ENCODE assay signal across 19 cellular contexts in the genomic region with DNA sequence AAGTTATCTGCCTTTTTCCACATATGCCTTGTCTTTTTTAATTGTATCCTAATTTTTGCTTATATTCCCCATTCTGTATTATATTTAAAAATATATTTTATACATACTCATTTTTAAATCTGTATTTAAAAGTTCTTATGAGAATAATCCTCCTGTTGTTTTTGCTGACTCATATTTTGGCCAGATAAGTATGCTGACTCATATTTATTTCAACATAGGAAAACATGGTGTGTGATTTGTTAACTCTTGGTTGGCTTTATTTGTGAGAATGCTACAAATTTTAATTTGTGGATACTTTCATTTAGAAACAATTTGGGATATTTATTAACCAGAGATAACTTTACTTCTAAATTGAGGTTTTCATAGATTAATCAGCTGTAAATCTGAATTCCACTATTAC.
DNase-seq lines count a peak whose midpoint lies in the region; ATAC-seq, FAIRE-seq and TF ChIP-seq lines count a peak whose summit lies in the region.
"Had no signal": no experiment of that assay in that cellular context is flagged by ENCODE, and none has a peak within 500 bp of the region (broad histone marks: within the 10 kb centered on the region; RNA-seq: fewer than 3 reads in every experiment).

No MANE protein-coding gene starts in this region.

- no peaks in the 10 kb centered on the region for H3K9me3 ChIP-seq in keratinocyte (ENCODE audit: control insufficient read depth, low read depth, low read length)
- no peaks in the 10 kb centered on the region for H3K9me3 ChIP-seq in aorta (ENCODE audit: control insufficient read depth, low read length)
- H3K9me3 ChIP-seq: testis had no signal

- H3K36me3 Mint-ChIP-seq in activated naive CD8-positive, alpha-beta T cell treated with anti-CD3 and anti-CD28 coated beads, Interleukin-2, amount 50 U/mL, for 24 hours (ENCODE audit: low read depth) = no peaks in the 10 kb centered on the region
- no peaks in the 10 kb centered on the region for H3K36me3 Mint-ChIP-seq in WTC11
- H3K36me3 Mint-ChIP-seq in type B pancreatic cell = no peaks in the 10 kb centered on the region

- peaks cover 9% of the 10 kb centered on the region for H3K9me3 Mint-ChIP-seq in activated naive CD8-positive, alpha-beta T cell treated with anti-CD3 and anti-CD28 coated beads, Interleukin-2, amount 50 U/mL, for 24 hours
- H3K9me3 Mint-ChIP-seq in WTC11 (0 out of 2 replicates have a peak, but pooled peaks cover 3% of the 10 kb centered on the region), type B pancreatic cell (no peaks in the 10 kb centered on the region)
- H3K9me3 Mint-ChIP-seq: activated CD4-positive, alpha-beta T cell treated with anti-CD3 and anti-CD28 coated beads, Interleukin-2, amount 10 ng/mL, durations not matched to agents 7 days and 5 days; H9 had no signal

- dilution Hi-C loops in keratinocyte (cut with MboI; ENCODE audit: extremely low pct_ligation_motif_present, low sequenced_read_pairs) = no loop called here

- H3K4me3 ChIP-seq in choroid plexus epithelial cell (ENCODE audit: low read depth, low read length) (no peak overlapping the region), keratinocyte (ENCODE audit: control insufficient read depth in 2 of 3, extremely low read depth in 1 of 3, insufficient read depth in 2 of 3, low read depth in 1 of 3, low read length in 3 of 3) (no peak overlapping the region), aorta (ENCODE audit: low read length in 2 of 2) (no peak overlapping the region)
- H3K4me3 ChIP-seq: testis had no signal

- H3K4me1 ChIP-seq in keratinocyte (ENCODE audit: control insufficient read depth, extremely low read depth, insufficient read depth, low read length) (no peaks in the 10 kb centered on the region), aorta (ENCODE audit: control insufficient read depth in 1 of 2, insufficient read depth in 2 of 2, low read length in 2 of 2) (no peaks in the 10 kb centered on the region)
- H3K4me1 ChIP-seq: testis had no signal

- TF ChIP-seq CTCF in choroid plexus epithelial cell (conservative IDR thresholded peaks at IDR 0.05; ENCODE audit: low read depth, low read length) (no peak), keratinocyte (optimal IDR thresholded peaks at IDR 0.05 in 1 of 3, IDR thresholded peaks at IDR 0.05 in 1 of 3, conservative IDR thresholded peaks at IDR 0.05 in 1 of 3; ENCODE audit: extremely low read depth in 1 of 3, insufficient read depth in 2 of 3, low read length in 3 of 3) (no peak), WTC11 (IDR thresholded peaks at IDR 0.05) (no peak), type B pancreatic cell (conservative IDR thresholded peaks at IDR 0.05) (no peak)

- intact Hi-C loops in aorta (cut with DNase I) = no loop called here

- no peaks in the 10 kb centered on the region for H3K27me3 Mint-ChIP-seq in activated naive CD8-positive, alpha-beta T cell treated with anti-CD3 and anti-CD28 coated beads, Interleukin-2, amount 50 U/mL, for 24 hours
- no peaks in the 10 kb centered on the region for H3K27me3 Mint-ChIP-seq in WTC11 (ENCODE audit: low read depth)
- H3K27me3 Mint-ChIP-seq in type B pancreatic cell = no peaks in the 10 kb centered on the region
- H3K27me3 Mint-ChIP-seq: activated CD4-positive, alpha-beta T cell treated with anti-CD3 and anti-CD28 coated beads, Interleukin-2, amount 10 ng/mL, durations not matched to agents 7 days and 5 days had no signal

- H3K4me1 Mint-ChIP-seq in activated naive CD8-positive, alpha-beta T cell treated with anti-CD3 and anti-CD28 coated beads, Interleukin-2, amount 50 U/mL, for 24 hours = no peaks in the 10 kb centered on the region
- peaks cover 6% of the 10 kb centered on the region for H3K4me1 Mint-ChIP-seq in WTC11
- H3K4me1 Mint-ChIP-seq in type B pancreatic cell (ENCODE audit: unreplicated experiment) = no peaks in the 10 kb centered on the region
- H3K4me1 Mint-ChIP-seq: activated CD4-positive, alpha-beta T cell treated with anti-CD3 and anti-CD28 coated beads, Interleukin-2, amount 10 ng/mL, durations not matched to agents 7 days and 5 days had no signal

- no peaks in the 10 kb centered on the region for H4K20me1 ChIP-seq in keratinocyte (ENCODE audit: control insufficient read depth, extremely low read depth, insufficient read depth, low read length)

- H2AFZ ChIP-seq in keratinocyte (ENCODE audit: control insufficient read depth, low read length) = no peak overlapping the region

- ATAC-seq in activated naive CD8-positive, alpha-beta T cell treated with anti-CD3 and anti-CD28 coated beads, Interleukin-2, amount 50 U/mL, for 24 hours = no peak
- no peak for ATAC-seq in WTC11
- no peak for ATAC-seq in aorta (ENCODE audit: low FRiP score)
- ATAC-seq: left colon had no signal

- H3K36me3 ChIP-seq in keratinocyte (ENCODE audit: control insufficient read depth in 2 of 2, extremely low read depth in 1 of 2, insufficient read depth in 2 of 2, low read length in 2 of 2) = no peaks in the 10 kb centered on the region
- H3K36me3 ChIP-seq in aorta (ENCODE audit: control insufficient read depth in 1 of 2, insufficient read depth in 2 of 2, low read length in 1 of 2) = no peaks in the 10 kb centered on the region

- no peak for FAIRE-seq in keratinocyte (lab: Jason Lieb, UNC)
- FAIRE-seq: RCC 7860 had no signal

- H3K27me3 ChIP-seq in keratinocyte (ENCODE audit: control insufficient read depth, extremely low read depth, insufficient read depth, low read length) (no peaks in the 10 kb centered on the region), aorta (ENCODE audit: control insufficient read depth in 1 of 2, insufficient read depth in 2 of 2, low read length in 1 of 2) (no peaks in the 10 kb centered on the region)
- H3K27me3 ChIP-seq: testis had no signal

- H3K27ac ChIP-seq in keratinocyte (ENCODE audit: control insufficient read depth, insufficient read depth, low read length) (no peak overlapping the region), aorta (ENCODE audit: low read depth in 1 of 2, low read length in 2 of 2) (no peak overlapping the region)
- H3K27ac ChIP-seq: KMS-11, testis had no signal

- CTCF ChIA-PET in WTC11 (lab: Charles Lee) = no interaction called here

- H3K27ac Mint-ChIP-seq in activated naive CD8-positive, alpha-beta T cell treated with anti-CD3 and anti-CD28 coated beads, Interleukin-2, amount 50 U/mL, for 24 hours = no peak overlapping the region
- no peak overlapping the region for H3K27ac Mint-ChIP-seq in WTC11
- H3K27ac Mint-ChIP-seq in type B pancreatic cell = no peak overlapping the region
- H3K27ac Mint-ChIP-seq: activated CD4-positive, alpha-beta T cell treated with anti-CD3 and anti-CD28 coated beads, Interleukin-2, amount 10 ng/mL, durations not matched to agents 7 days and 5 days; H9 had no signal

- no peak overlapping the region for H3K4me3 Mint-ChIP-seq in activated naive CD8-positive, alpha-beta T cell treated with anti-CD3 and anti-CD28 coated beads, Interleukin-2, amount 50 U/mL, for 24 hours
- H3K4me3 Mint-ChIP-seq in WTC11 (no peak overlapping the region), type B pancreatic cell (no peak overlapping the region)
- H3K4me3 Mint-ChIP-seq: activated CD4-positive, alpha-beta T cell treated with anti-CD3 and anti-CD28 coated beads, Interleukin-2, amount 10 ng/mL, durations not matched to agents 7 days and 5 days; H9 had no signal

- POLR2A ChIA-PET in WTC11 (lab: Charles Lee) = no interaction called here

- H3K4me2 ChIP-seq in keratinocyte (ENCODE audit: control insufficient read depth, extremely low read depth, insufficient read depth, low read depth, low read length) = no peak overlapping the region
- H3K4me2 ChIP-seq: KMS-11 had no signal

- no peaks in the 10 kb centered on the region for H3K79me2 ChIP-seq in keratinocyte (ENCODE audit: control insufficient read depth, insufficient read depth, low read length)

- no peaks in the 10 kb centered on the region for H3K9me1 ChIP-seq in keratinocyte (ENCODE audit: control insufficient read depth, extremely low read depth, insufficient read depth, low read length)

- H3K9ac ChIP-seq in keratinocyte (ENCODE audit: control insufficient read depth, extremely low read depth, insufficient read depth, low read length) = no peak overlapping the region
- H3K9ac ChIP-seq: KMS-11 had no signal

- peak; percentile 2 for DNase-seq in DMS53 treated with DMSO at 0.1 percent for 48 hours (lab: John Stamatoyannopoulos, UW; ENCODE audit: unreplicated experiment)
- peak; percentile 34 for DNase-seq in MV-4-11 (lab: John Stamatoyannopoulos, UW)
- DNase-seq in choroid plexus epithelial cell (ENCODE audit: low read depth) = peak; percentile 84
- peak; percentile 5 for DNase-seq in keratinocyte (ENCODE audit: low read depth, low spot score)
- DNase-seq in activated naive CD8-positive, alpha-beta T cell treated with anti-CD3 and anti-CD28 coated beads, Interleukin-2, amount 50 U/mL, for 24 hours = no peak
- no peak for DNase-seq in WTC11 (ENCODE audit: low spot score)
- no peak for DNase-seq in type B pancreatic cell (ENCODE audit: extremely low spot score, unreplicated experiment)
- DNase-seq in aorta = no peak
- DNase-seq: activated CD4-positive, alpha-beta T cell treated with anti-CD3 and anti-CD28 coated beads, Interleukin-2, amount 10 ng/mL, durations not matched to agents 7 days and 5 days; activated T-cell treated with anti-CD3 and anti-CD28 coated beads, Interleukin-2, amount 50 U/mL, for 48 hours; H9; head of caudate nucleus; left colon; NCI-H1694 treated with DMSO at 0.1 percent for 48 hours; NCI-H524 treated with DMSO at 0.1 percent for 48 hours; T-helper 2 cell; testis had no signal

TF ChIP-seq in WTC11, 78 proteins besides CTCF, POLR2A, EP300 and RAD21 (continues in another document):
- TF ChIP-seq, protein P1, sequence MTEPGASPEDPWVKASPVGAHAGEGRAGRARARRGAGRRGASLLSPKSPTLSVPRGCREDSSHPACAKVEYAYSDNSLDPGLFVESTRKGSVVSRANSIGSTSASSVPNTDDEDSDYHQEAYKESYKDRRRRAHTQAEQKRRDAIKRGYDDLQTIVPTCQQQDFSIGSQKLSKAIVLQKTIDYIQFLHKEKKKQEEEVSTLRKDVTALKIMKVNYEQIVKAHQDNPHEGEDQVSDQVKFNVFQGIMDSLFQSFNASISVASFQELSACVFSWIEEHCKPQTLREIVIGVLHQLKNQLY (CRISPR knock-in tag; IDR thresholded peaks at IDR 0.05) = no peak
- TF ChIP-seq HMGA2 (CRISPR knock-in tag; IDR thresholded peaks at IDR 0.05) (no peak), FOXP4 (CRISPR knock-in tag; IDR thresholded peaks at IDR 0.05) (no peak)

Comparison
In these comparisons a context has a peak if more than half of its experiments do, and no peak if none do; other contexts are left out.
1. DNase-seq: peak in DMS53 treated with DMSO at 0.1 percent for 48 hours (single experiment), MV-4-11 (single experiment), choroid plexus epithelial cell (single experiment) and keratinocyte (single experiment); none in activated naive CD8-positive, alpha-beta T cell treated with anti-CD3 and anti-CD28 coated beads, Interleukin-2, amount 50 U/mL, for 24 hours (single experiment), WTC11 (single experiment), type B pancreatic cell (single experiment) and aorta (0 of 2).